1 cellular context compared by ENCODE assay signal in the genomic region with DNA sequence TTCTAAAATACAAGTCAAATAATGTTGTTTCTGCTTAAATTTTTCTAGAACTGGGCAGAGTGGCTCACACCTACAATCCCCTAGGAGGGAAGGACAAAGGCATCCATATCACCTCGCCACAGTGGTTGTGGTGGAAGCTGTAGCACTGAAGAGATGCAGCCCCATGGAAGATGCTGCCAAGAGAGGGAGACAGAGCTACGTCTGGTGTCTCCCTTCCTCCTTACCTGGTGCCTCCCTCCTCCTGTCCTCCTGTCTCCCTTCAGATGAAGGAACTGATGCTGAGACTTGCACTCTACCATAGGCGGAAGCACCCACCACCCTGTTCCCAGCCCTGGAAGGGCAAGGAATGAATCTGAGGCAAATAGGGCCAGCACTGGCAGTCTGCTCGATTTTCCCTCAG.
TF ChIP-seq lines count a peak whose summit lies in the region.

No MANE protein-coding gene starts in this region.

TF ChIP-seq in SK-N-SH, 30 proteins besides CTCF, POLR2A, EP300 and RAD21 (continued from another document):
- TF ChIP-seq SIN3A (IDR thresholded peaks at IDR 0.05; ENCODE audit: borderline replicate concordance, low read depth, low read length) (no peak), FOSL2 (IDR thresholded peaks at IDR 0.05; ENCODE audit: borderline replicate concordance, low read depth) (no peak), TCF12 (IDR thresholded peaks at IDR 0.05) (no peak), MEF2A (IDR thresholded peaks at IDR 0.05; ENCODE audit: borderline replicate concordance, low read depth) (no peak), MXI1 (IDR thresholded peaks at IDR 0.05; ENCODE audit: low read depth, low read length) (no peak), RXRA (IDR thresholded peaks at IDR 0.05; ENCODE audit: borderline replicate concordance, low read depth) (no peak), FOXM1 (IDR thresholded peaks at IDR 0.05; ENCODE audit: low read depth) (no peak), TEAD4 (IDR thresholded peaks at IDR 0.05; ENCODE audit: borderline replicate concordance, insufficient read depth) (no peak)
- TF ChIP-seq, protein P1, sequence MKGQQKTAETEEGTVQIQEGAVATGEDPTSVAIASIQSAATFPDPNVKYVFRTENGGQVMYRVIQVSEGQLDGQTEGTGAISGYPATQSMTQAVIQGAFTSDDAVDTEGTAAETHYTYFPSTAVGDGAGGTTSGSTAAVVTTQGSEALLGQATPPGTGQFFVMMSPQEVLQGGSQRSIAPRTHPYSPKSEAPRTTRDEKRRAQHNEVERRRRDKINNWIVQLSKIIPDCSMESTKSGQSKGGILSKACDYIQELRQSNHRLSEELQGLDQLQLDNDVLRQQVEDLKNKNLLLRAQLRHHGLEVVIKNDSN (IDR thresholded peaks at IDR 0.05; ENCODE audit: borderline replicate concordance, low read depth), result no peak
- TF ChIP-seq, protein P2, sequence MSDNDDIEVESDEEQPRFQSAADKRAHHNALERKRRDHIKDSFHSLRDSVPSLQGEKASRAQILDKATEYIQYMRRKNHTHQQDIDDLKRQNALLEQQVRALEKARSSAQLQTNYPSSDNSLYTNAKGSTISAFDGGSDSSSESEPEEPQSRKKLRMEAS (IDR thresholded peaks at IDR 0.05; ENCODE audit: low read depth), result no peak
